Comparison of ENCODE assay signal across 8 cellular contexts in the genomic region with DNA sequence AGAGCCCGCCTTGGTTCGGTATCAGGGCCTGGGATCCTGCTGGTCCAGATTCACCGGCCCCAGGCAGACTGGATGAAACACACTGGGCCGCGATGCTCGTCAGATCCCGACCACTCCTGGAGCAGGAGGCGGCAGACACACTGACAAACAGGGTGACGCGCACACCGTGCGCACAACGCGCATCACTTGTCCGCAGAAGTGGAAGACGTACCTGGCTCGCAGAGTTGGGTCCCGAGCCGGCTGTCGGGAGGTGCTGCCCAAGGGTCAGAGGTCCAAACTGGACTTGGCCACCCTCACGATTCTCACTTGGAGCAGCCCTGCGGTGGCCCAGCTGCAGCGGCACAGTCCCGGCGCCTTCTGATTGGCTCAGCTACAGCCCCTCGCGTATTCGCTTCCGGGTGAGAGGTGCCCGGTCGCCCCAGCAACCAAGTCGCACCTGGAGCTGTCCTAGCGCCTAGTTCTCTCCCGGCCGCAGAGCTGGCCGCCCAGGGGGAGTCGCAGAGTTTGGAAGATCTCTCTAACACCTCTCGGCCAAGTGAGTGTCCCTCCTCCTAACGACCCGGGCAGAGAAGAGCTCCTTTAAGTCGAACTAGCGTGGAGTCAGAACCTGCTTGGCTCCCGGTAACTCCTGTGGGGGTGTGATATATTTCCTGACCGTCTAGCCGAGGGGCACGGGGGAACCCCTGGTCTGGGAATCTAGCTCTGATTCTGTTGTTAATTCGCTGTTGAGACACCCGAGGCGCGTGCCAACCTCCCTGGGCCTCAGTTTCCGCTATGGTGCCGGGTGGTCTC. TPM values are rescaled to one million over a fixed set of nuclear protein-coding genes. Genes with fewer than 3 reads are reported as not detected.
DNase-seq lines count a peak whose midpoint lies in the region.

A gene with protein sequence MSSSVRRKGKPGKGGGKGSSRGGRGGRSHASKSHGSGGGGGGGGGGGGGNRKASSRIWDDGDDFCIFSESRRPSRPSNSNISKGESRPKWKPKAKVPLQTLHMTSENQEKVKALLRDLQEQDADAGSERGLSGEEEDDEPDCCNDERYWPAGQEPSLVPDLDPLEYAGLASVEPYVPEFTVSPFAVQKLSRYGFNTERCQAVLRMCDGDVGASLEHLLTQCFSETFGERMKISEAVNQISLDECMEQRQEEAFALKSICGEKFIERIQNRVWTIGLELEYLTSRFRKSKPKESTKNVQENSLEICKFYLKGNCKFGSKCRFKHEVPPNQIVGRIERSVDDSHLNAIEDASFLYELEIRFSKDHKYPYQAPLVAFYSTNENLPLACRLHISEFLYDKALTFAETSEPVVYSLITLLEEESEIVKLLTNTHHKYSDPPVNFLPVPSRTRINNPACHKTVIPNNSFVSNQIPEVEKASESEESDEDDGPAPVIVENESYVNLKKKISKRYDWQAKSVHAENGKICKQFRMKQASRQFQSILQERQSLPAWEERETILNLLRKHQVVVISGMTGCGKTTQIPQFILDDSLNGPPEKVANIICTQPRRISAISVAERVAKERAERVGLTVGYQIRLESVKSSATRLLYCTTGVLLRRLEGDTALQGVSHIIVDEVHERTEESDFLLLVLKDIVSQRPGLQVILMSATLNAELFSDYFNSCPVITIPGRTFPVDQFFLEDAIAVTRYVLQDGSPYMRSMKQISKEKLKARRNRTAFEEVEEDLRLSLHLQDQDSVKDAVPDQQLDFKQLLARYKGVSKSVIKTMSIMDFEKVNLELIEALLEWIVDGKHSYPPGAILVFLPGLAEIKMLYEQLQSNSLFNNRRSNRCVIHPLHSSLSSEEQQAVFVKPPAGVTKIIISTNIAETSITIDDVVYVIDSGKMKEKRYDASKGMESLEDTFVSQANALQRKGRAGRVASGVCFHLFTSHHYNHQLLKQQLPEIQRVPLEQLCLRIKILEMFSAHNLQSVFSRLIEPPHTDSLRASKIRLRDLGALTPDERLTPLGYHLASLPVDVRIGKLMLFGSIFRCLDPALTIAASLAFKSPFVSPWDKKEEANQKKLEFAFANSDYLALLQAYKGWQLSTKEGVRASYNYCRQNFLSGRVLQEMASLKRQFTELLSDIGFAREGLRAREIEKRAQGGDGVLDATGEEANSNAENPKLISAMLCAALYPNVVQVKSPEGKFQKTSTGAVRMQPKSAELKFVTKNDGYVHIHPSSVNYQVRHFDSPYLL (N-terminal part only) (minus strand): TSS at position 359 of the 792 bp plus-strand sequence. CDS start 7,529 bp downstream, outside the sequence.
A gene (plus strand): TSS at position 401 of the 792 bp plus-strand sequence.

- H3K36me3 ChIP-seq in MG63 (no peaks in the 10 kb centered on the region), SJCRH30 (no peaks in the 10 kb centered on the region)

- H3K4me3 ChIP-seq in MG63 (peak within 1 kb of the TSS; percentile 95), SJCRH30 (peak within 1 kb of the TSS; percentile 94)

- H3K27me3 ChIP-seq in MG63: no peaks in the 10 kb centered on the region
- H3K27me3 ChIP-seq in SJCRH30: no peaks in the 10 kb centered on the region

- H3K27ac ChIP-seq in SJCRH30 (peak within 1 kb of the TSS; percentile 38), substantia nigra (ENCODE audit: low read depth, low read length, poor library complexity, severe bottlenecking) (peak within 1 kb of the TSS; percentile 55)

- no peaks in the 10 kb centered on the region; the same call in 1 of the 2 replicates for H3K4me1 ChIP-seq in SJCRH30

- no peaks in the 10 kb centered on the region for H3K9me3 ChIP-seq in MG63
- H3K9me3 ChIP-seq in SJCRH30 (replicated peaks): 0 out of 2 replicates have a peak, but pooled peaks cover 6% of the 10 kb centered on the region

- peak; percentile 97 for DNase-seq in GM03348 (ENCODE audit: low spot score)
- peak; percentile 82 for DNase-seq in HCEC 1CT
- DNase-seq in MG63: peak; percentile 88
- peak; percentile 88 to 90 for DNase-seq in SJCRH30
- peak; percentile 38 to 69 (median 54) for DNase-seq in activated naive CD4-positive, alpha-beta T cell (lab: John Stamatoyannopoulos, UW)
- peak; percentile 80 for DNase-seq in globus pallidus (ENCODE audit: low spot score)
- DNase-seq in nucleus accumbens (lab: John Stamatoyannopoulos, UW): peak; percentile 21 to 94 (median 77)
- peak; percentile 24 to 91 (median 75) for DNase-seq in substantia nigra (lab: John Stamatoyannopoulos, UW)

RNA-seq across cellular contexts. Expression of the first gene that starts in this region (rescaled TPM):
- 11.4 and 28.7 TPM in 2 replicates for total RNA-seq in MG63 (2014; rRNA removed; shearing (Covaris generic); ENCODE audit: low replicate concordance)
- total RNA-seq in SJCRH30 (2014; rRNA removed; shearing (Covaris generic)): 32.6 and 33.0 TPM in 2 replicates

RNA-seq across cellular contexts. Expression of the second gene that starts in this region (rescaled TPM):
- 21.8 and 126 TPM in 2 replicates for total RNA-seq in MG63 (2014; rRNA removed; shearing (Covaris generic); ENCODE audit: low replicate concordance)
- total RNA-seq in SJCRH30 (2014; rRNA removed; shearing (Covaris generic)): 16.7 and 18.2 TPM in 2 replicates

Comparison
In these comparisons a context has a peak if more than half of its experiments do, and no peak if none do; other contexts are left out.
1. Peak in every context shown above with its lines: DNase-seq, H3K4me3 ChIP-seq and H3K27ac ChIP-seq.